Comparison of ENCODE assay signal across 18 cellular contexts in the genomic region with DNA sequence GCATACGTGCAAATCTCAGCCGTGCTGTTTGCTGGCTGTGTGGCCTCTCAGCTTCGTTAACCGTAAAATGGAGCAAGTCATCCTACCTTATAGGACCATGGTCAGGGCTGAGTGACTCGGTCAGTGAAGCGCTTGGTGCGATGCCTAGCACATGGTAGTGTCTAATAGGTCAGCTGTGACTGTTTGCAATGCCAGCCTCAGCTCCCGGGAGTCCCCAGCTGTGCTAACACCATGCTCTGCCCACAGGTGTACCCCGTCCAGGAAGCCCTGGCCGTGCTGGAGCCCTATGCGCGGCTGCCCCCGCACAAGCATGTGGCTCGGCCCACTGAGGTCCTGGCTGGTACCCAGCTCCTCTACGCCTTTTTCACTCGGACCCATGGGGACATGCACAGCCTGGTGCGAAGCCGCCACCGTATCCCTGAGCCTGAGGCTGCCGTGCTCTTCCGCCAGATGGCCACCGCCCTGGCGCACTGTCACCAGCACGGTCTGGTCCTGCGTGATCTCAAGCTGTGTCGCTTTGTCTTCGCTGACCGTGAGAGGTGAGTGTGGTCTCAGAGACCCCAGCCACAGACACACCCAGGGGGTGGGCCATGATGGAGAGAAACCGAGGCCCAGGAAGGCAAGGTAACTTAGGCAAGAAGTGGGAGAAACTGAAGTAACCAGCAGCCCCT. TPM values are rescaled to one million over a fixed set of nuclear protein-coding genes. Genes with fewer than 3 reads are reported as not detected.
A peak's percentile ranks its signal among the peaks of the same experiment; 100 is the strongest.
DNase-seq lines count a peak whose midpoint lies in the region; ATAC-seq and TF ChIP-seq lines count a peak whose summit lies in the region.
"Had no signal": no experiment of that assay in that cellular context is flagged by ENCODE, and none has a peak within 500 bp of the region (broad histone marks: within the 10 kb centered on the region; RNA-seq: fewer than 3 reads in every experiment).

No MANE protein-coding gene starts in this region.

- no peaks in the 10 kb centered on the region for H3K9me3 ChIP-seq in Panc1 (ENCODE audit: control insufficient read depth, insufficient read depth, low read depth, low read length)
- H3K9me3 ChIP-seq: Caco-2 had no signal

- H3K27ac ChIP-seq in 22Rv1 (peak overlapping the region; percentile 99), Panc1 (ENCODE audit: low read length) (no peak overlapping the region)
- H3K27ac ChIP-seq: SK-N-MC had no signal

- TF ChIP-seq CTCF in 22Rv1 (IDR thresholded peaks at IDR 0.05) (no peak), Panc1 (IDR thresholded peaks at IDR 0.05) (no peak), progenitor cell of endocrine pancreas (IDR thresholded peaks at IDR 0.05; ENCODE audit: unreplicated experiment) (no peak)

- peak; percentile 57 for ATAC-seq in Panc1
- no peak for ATAC-seq in HG03280 (IDR thresholded peaks at IDR 0.05; ENCODE audit: unreplicated experiment)
- ATAC-seq in GM21825 (IDR thresholded peaks at IDR 0.05; ENCODE audit: unreplicated experiment), result no peak
- ATAC-seq in GM21786 (IDR thresholded peaks at IDR 0.05; ENCODE audit: unreplicated experiment), result no peak
- ATAC-seq: GM23338, Right ventricle myocardium inferior, T-cell had no signal

- CTCF ChIA-PET in Panc1 (lab: Charles Lee) (no interaction called here), HEK293T (lab: Yijun Ruan, JAX) (no interaction called here)

- H3K4me1 ChIP-seq in Panc1 (ENCODE audit: control insufficient read depth, insufficient read depth, low read length), result no peaks in the 10 kb centered on the region
- H3K4me1 ChIP-seq: Caco-2 had no signal

- H3K4me3 ChIP-seq in Panc1 (ENCODE audit: low read depth in 2 of 2, low read length in 2 of 2), result no peak overlapping the region
- H3K4me3 ChIP-seq: GM23338, SK-N-MC had no signal

- H3K4me3 Mint-ChIP-seq in progenitor cell of endocrine pancreas (ENCODE audit: low read depth), result no peak overlapping the region
- H3K4me3 Mint-ChIP-seq: CD14-positive monocyte, GM23338, T-cell had no signal

- peaks cover 14% of the 10 kb centered on the region for H3K4me1 Mint-ChIP-seq in progenitor cell of endocrine pancreas (ENCODE audit: low read depth)
- H3K4me1 Mint-ChIP-seq: CD14-positive monocyte, GM23338 had no signal

- peak overlapping the region; percentile 39 for H3K27ac Mint-ChIP-seq in progenitor cell of endocrine pancreas
- H3K27ac Mint-ChIP-seq: GM23338, T-cell had no signal

- peaks cover 16% of the 10 kb centered on the region for H3K36me3 Mint-ChIP-seq in progenitor cell of endocrine pancreas (ENCODE audit: insufficient read depth)

- peaks cover 10% of the 10 kb centered on the region for H3K27me3 Mint-ChIP-seq in progenitor cell of endocrine pancreas
- H3K27me3 Mint-ChIP-seq: T-cell had no signal

- POLR2A ChIA-PET in Panc1 (lab: Charles Lee) (no interaction called here), HEK293T (lab: Yijun Ruan, JAX) (interaction anchor here (1.2 kb wide), 1 partner anchor 16 kb away, joined by 3 read pairs; no protein-coding TSS in a partner anchor)

- DNase-seq in Panc1 (ENCODE audit: low read depth, low spot score) (no peak), glomerular visceral epithelial cell (ENCODE audit: extremely low spot score) (peak; percentile 63), progenitor cell of endocrine pancreas (ENCODE audit: low spot score, unreplicated experiment) (no peak), HEK293T (ENCODE audit: extremely low spot score) (no peak)
- DNase-seq: Caco-2, DMS79, NCI-H1048, NCI-H345, NCI-H526 treated with DMSO at 0.1 percent for 48 hours, T-cell had no signal

- in situ Hi-C loops in Panc1 (cut with HindIII; ENCODE audit: low pct_unique_long_range_greater_than_20kb, low sequenced_read_pairs), result no loop called here

- BruUV-seq in Panc1 (replicated peaks; lab: Mats Ljungman, UMichigan), result no TSS peak

- no peaks in the 10 kb centered on the region for H3K9me3 Mint-ChIP-seq in progenitor cell of endocrine pancreas (ENCODE audit: low read depth)
- H3K9me3 Mint-ChIP-seq: GM23338, T-cell had no signal

- peaks cover 2% of the 10 kb centered on the region; the same call in 1 of the 2 replicates for H3K36me3 ChIP-seq in Panc1 (ENCODE audit: control insufficient read depth, insufficient read depth, low read length)

- intact Hi-C loops in Panc1 (cut with micrococcal nuclease; ENCODE audit: unreplicated experiment), result no loop called here

- H3K27me3 ChIP-seq in Panc1 (ENCODE audit: control insufficient read depth, insufficient read depth, low read length), result no peaks in the 10 kb centered on the region

TF ChIP-seq in HEK293T, 16 proteins besides CTCF, POLR2A, EP300 and RAD21:
- TF ChIP-seq FOXK2 (IDR thresholded peaks at IDR 0.05) (no peak), SUZ12 (IDR thresholded peaks at IDR 0.05) (no peak), FOXA1 (IDR thresholded peaks at IDR 0.05) (no peak), L3MBTL2 (conservative IDR thresholded peaks at IDR 0.05) (no peak), SP1 (IDR thresholded peaks at IDR 0.05) (no peak), TARDBP (IDR thresholded peaks at IDR 0.05) (no peak), NFRKB (IDR thresholded peaks at IDR 0.05) (no peak), ARNT (IDR thresholded peaks at IDR 0.05) (no peak), ZNF384 (IDR thresholded peaks at IDR 0.05) (no peak), CTBP1 (IDR thresholded peaks at IDR 0.05; ENCODE audit: borderline replicate concordance) (no peak), LEF1 (IDR thresholded peaks at IDR 0.05; ENCODE audit: borderline replicate concordance) (no peak), HDGF (IDR thresholded peaks at IDR 0.05; ENCODE audit: borderline replicate concordance) (no peak), ELF4 (IDR thresholded peaks at IDR 0.05) (no peak), FOXM1 (IDR thresholded peaks at IDR 0.05; ENCODE audit: borderline replicate concordance) (no peak), BHLHE40 (IDR thresholded peaks at IDR 0.05; ENCODE audit: borderline replicate concordance) (no peak)
- TF ChIP-seq, protein P1, sequence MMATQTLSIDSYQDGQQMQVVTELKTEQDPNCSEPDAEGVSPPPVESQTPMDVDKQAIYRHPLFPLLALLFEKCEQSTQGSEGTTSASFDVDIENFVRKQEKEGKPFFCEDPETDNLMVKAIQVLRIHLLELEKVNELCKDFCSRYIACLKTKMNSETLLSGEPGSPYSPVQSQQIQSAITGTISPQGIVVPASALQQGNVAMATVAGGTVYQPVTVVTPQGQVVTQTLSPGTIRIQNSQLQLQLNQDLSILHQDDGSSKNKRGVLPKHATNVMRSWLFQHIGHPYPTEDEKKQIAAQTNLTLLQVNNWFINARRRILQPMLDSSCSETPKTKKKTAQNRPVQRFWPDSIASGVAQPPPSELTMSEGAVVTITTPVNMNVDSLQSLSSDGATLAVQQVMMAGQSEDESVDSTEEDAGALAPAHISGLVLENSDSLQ (IDR thresholded peaks at IDR 0.05), result no peak

RNA-seq across cellular contexts. Expression of a gene that starts 10.6 kb away (rescaled TPM):
- 35.6 TPM for total RNA-seq in Panc1 (2021; ENCODE audit: unreplicated experiment)
- polyA plus RNA-seq in Panc1 (2012; ENCODE audit: insufficient read length), result 41.6 TPM
- total RNA-seq in progenitor cell of endocrine pancreas, result 5.2 and 7.8 TPM in 2 replicates

RNA-seq across cellular contexts. Expression of a gene that starts 16.9 kb away (rescaled TPM):
- 97.1 TPM for total RNA-seq in Panc1 (2021; ENCODE audit: unreplicated experiment)
- polyA plus RNA-seq in Panc1 (2012; ENCODE audit: insufficient read length), result 109 TPM
- 92.7 and 108 TPM in 2 replicates for total RNA-seq in progenitor cell of endocrine pancreas

RNA-seq across cellular contexts. Expression of a gene that starts 44.3 kb away (rescaled TPM):
- total RNA-seq in Panc1 (2021; ENCODE audit: unreplicated experiment), result 44.9 TPM
- polyA plus RNA-seq in Panc1 (2012; ENCODE audit: insufficient read length), result 74.8 TPM
- total RNA-seq in progenitor cell of endocrine pancreas, result 28.9 and 33.0 TPM in 2 replicates
